ENCODE assay signal across 12 cellular contexts in genomic region chr4:150181536-150181935, GRCh38.
A peak's percentile ranks its signal among the peaks of the same experiment; 100 is the strongest.
DNase-seq lines count a peak whose midpoint lies in the region; ATAC-seq and TF ChIP-seq lines count a peak whose summit lies in the region.
"Had no signal": no experiment of that assay in that cellular context is flagged by ENCODE, and none has a peak within 500 bp of the region (broad histone marks: within the 10 kb centered on the region; RNA-seq: fewer than 3 reads in every experiment).

No MANE protein-coding gene starts in this region.

- no peak for ATAC-seq in GM21723 (IDR thresholded peaks at IDR 0.05; ENCODE audit: unreplicated experiment)
- ATAC-seq in HG02938 (IDR thresholded peaks at IDR 0.05; ENCODE audit: unreplicated experiment): no peak

- no peak overlapping the region for H3K27ac ChIP-seq in A673 (ENCODE audit: low read depth, low read length, poor library complexity, severe bottlenecking)

- POLR2A ChIA-PET in A673 (lab: Charles Lee; ENCODE audit: low non-redundant PET): no interaction called here

- H3K4me3 ChIP-seq in A673 (ENCODE audit: low read depth, low read length, poor library complexity, severe bottlenecking) (no peak overlapping the region), HAP-1 (no peak overlapping the region), cardiac fibroblast (replicated peaks in 1 of 2; ENCODE audit: low read depth in 2 of 2, low read length in 2 of 2) (no peak overlapping the region)
- H3K4me3 ChIP-seq: uterus had no signal

- H3K9me3 ChIP-seq in A673 (ENCODE audit: low read depth, low read length, poor library complexity, severe bottlenecking) (no peaks in the 10 kb centered on the region), HAP-1 (no peaks in the 10 kb centered on the region)
- H3K9me3 ChIP-seq: uterus had no signal

- no TSS peak for BruUV-seq in A673 (replicated peaks; lab: Mats Ljungman, UMichigan)

- intact Hi-C loops in A673 (cut with micrococcal nuclease; ENCODE audit: unreplicated experiment): no loop called here

- H3K27me3 ChIP-seq in A673 (replicated peaks; ENCODE audit: insufficient read depth, low read depth, low read length, poor library complexity) (no peaks in the 10 kb centered on the region), HAP-1 (ENCODE audit: low read depth) (no peaks in the 10 kb centered on the region)
- H3K27me3 ChIP-seq: uterus had no signal

- TF ChIP-seq CTCF in A673 (conservative IDR thresholded peaks at IDR 0.05; ENCODE audit: low read depth, low read length): no peak
- no peak for TF ChIP-seq CTCF in cardiac fibroblast (IDR thresholded peaks at IDR 0.05; ENCODE audit: low read depth, low read length)

- peaks cover 28% of the 10 kb centered on the region for H3K4me1 ChIP-seq in A673 (ENCODE audit: insufficient read depth, low read length, poor library complexity, severe bottlenecking)
- no peaks in the 10 kb centered on the region; the same call in 1 of the 2 replicates for H3K4me1 ChIP-seq in HAP-1

- TF ChIP-seq POLR2A in erythroblast (IDR thresholded peaks at IDR 0.05; ENCODE audit: low read length): no peak

- CTCF ChIA-PET in A673 (lab: Charles Lee): no interaction called here

- H3K36me3 ChIP-seq in A673 (ENCODE audit: insufficient read depth, low read length, poor library complexity, severe bottlenecking) (no peaks in the 10 kb centered on the region), HAP-1 (replicated peaks) (no peaks in the 10 kb centered on the region)
- H3K36me3 ChIP-seq: uterus had no signal

- DNase-seq in A673 (ENCODE audit: low spot score) (peak; percentile 50), HAP-1 (ENCODE audit: low spot score in 2 of 2) (peak; percentile 18 to 47), cardiac fibroblast (ENCODE audit: low read depth in 2 of 2) (peak; percentile 54 to 82), iris pigment epithelial cell (ENCODE audit: low read depth) (peak; percentile 26), NCI-H2081 treated with DMSO at 0.1 percent for 48 hours (lab: John Stamatoyannopoulos, UW) (no peak), erythroblast (lab: John Stamatoyannopoulos, UW) (no peak)
- DNase-seq: GOT3, NCI-H187, OCI-M1 had no signal

- in situ Hi-C loops in HAP-1 (cut with MboI; ENCODE audit: low sequenced_read_pairs): no loop called here

Comparison
In these comparisons a context has a peak if more than half of its experiments do, and no peak if none do; other contexts are left out.
1. DNase-seq: peak in A673 (single experiment), HAP-1 (2 of 2), cardiac fibroblast (2 of 2) and iris pigment epithelial cell (single experiment); none in NCI-H2081 treated with DMSO at 0.1 percent for 48 hours (single experiment) and erythroblast (0 of 2).